18 cellular contexts compared by ENCODE assay signal in the genomic region with DNA sequence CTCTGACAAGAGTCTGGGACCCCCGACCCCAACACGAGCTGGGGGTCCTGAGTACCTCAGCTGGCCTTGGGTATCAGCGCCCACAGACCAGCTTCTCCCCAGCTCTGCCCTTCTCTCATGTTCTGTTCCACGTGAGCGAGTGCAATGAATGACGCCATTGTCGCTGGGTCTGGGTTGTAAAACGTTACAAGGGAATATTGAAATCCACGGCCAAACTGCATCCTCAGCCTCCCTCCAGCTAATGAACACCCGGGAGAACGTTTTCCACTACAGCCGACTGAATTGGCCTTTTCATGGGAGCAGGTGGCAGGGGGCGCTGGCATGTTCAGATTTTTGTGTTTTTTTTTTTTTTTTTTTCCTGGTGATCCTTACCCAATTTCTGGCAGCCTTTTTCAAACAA. TPM values are rescaled to one million over a fixed set of nuclear protein-coding genes. Genes with fewer than 3 reads are reported as not detected.
"Had no signal": no experiment of that assay in that cellular context is flagged by ENCODE, and none has a peak within 500 bp of the region (broad histone marks: within the 10 kb centered on the region; RNA-seq: fewer than 3 reads in every experiment).

No MANE protein-coding gene starts in this region.

- H3K27me3 ChIP-seq: upper lobe of left lung had no signal

- H3K4me3 ChIP-seq: left lung, sigmoid colon, upper lobe of left lung had no signal

- H3K4me3 Mint-ChIP-seq: activated naive CD8-positive, alpha-beta T cell treated with anti-CD3 and anti-CD28 coated beads, Interleukin-2, amount 50 U/mL, for 24 hours; central memory CD8-positive, alpha-beta T cell; T-helper 1 cell treated with Interleukin-12 subunit alpha and Interleukin-12 subunit beta and Interleukin-4 antibody, amounts not matched to agents 30 μg/mL and 1 μg/mL, for 36 hours; WTC11 had no signal

- DNase-seq: activated CD4-positive, alpha-beta T cell treated with anti-CD3 and anti-CD28 coated beads for 48 hours; activated naive CD4-positive, alpha-beta T cell treated with Interleukin-2 at 50 U/mL for 16 hours; activated naive CD8-positive, alpha-beta T cell treated with anti-CD3 and anti-CD28 coated beads, Interleukin-2, amount 50 U/mL, for 24 hours; dermis blood vessel endothelial cell; glutamatergic neuron; left lung; sigmoid colon; stimulated activated CD4-positive, alpha-beta T cell treated with anti-CD3 and anti-CD28 coated beads, Interleukin-2, amount 100 ng/mL, for 24 hours; stimulated activated naive CD4-positive, alpha-beta T cell had no signal

- H3K4me1 ChIP-seq: left lung, sigmoid colon had no signal

- H3K27ac ChIP-seq: left lung, sigmoid colon, upper lobe of left lung had no signal

- H3K36me3 ChIP-seq: left lung, sigmoid colon, upper lobe of left lung had no signal

- H3K4me1 Mint-ChIP-seq: activated naive CD8-positive, alpha-beta T cell treated with anti-CD3 and anti-CD28 coated beads, Interleukin-2, amount 50 U/mL, for 24 hours; central memory CD8-positive, alpha-beta T cell had no signal

- FAIRE-seq: islet of Langerhans had no signal

- H3K9me3 Mint-ChIP-seq: T-helper 1 cell treated with Interleukin-12 subunit alpha and Interleukin-12 subunit beta and Interleukin-4 antibody, amounts not matched to agents 30 μg/mL and 1 μg/mL, for 36 hours had no signal

- H3K27ac Mint-ChIP-seq: activated naive CD8-positive, alpha-beta T cell treated with anti-CD3 and anti-CD28 coated beads, Interleukin-2, amount 50 U/mL, for 24 hours; progenitor cell of endocrine pancreas; T-helper 1 cell treated with Interleukin-12 subunit alpha and Interleukin-12 subunit beta and Interleukin-4 antibody, amounts not matched to agents 30 μg/mL and 1 μg/mL, for 36 hours; WTC11 had no signal

- ATAC-seq: activated naive CD8-positive, alpha-beta T cell treated with anti-CD3 and anti-CD28 coated beads, Interleukin-2, amount 50 U/mL, for 24 hours; SK-N-SH treated with all-trans-retinoic acid at 6 μM for 48 hours; WTC11 had no signal

RNA-seq across cellular contexts. Expression of gene TBX5, which starts 34.7 kb away (rescaled TPM):
- total RNA-seq: dermis blood vessel endothelial cell, mesenteric fat pad, progenitor cell of endocrine pancreas, sigmoid colon, temporal lobe had no signal
- polyA plus RNA-seq: sigmoid colon had no signal
